28 cellular contexts compared by ENCODE assay signal in the genomic region with DNA sequence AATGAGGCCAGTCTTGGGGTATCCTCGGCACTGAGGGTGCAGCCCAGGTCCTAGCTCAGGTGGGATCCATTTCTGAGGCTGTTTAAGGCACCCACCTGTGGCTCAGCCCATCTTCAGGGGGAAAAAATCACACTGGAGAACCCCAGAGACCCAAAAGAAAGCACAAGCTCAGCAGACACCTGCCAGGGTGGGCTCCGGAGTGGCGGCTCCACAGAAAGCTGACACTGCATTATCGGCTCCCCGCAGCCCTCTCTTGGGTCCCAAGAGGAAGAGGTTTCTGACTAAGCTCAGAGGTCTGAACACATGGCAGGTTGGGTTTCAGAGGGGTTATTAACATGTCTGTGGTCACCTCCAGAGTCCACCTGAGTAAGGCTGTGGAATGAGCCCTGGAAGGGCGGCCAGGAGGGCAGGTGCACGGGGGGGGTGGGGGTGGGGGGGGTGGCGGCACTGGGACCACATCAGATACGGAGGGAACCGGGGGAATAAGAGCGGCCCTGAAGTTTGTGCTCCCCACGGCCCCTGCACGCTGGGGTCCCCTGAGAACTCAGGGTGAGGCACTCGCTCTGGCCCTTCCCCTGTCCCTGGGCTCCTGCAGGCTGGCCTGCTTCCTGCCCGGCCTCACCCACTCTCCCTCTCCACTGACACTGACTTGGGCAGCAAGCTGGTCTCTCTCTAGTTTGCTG.
DNase-seq lines count a peak whose midpoint lies in the region; ATAC-seq and TF ChIP-seq lines count a peak whose summit lies in the region.
"Had no signal": no experiment of that assay in that cellular context is flagged by ENCODE, and none has a peak within 500 bp of the region (broad histone marks: within the 10 kb centered on the region; RNA-seq: fewer than 3 reads in every experiment).

No MANE protein-coding gene starts in this region.

- H2AK9ac ChIP-seq in IMR-90 (replicated peaks; ENCODE audit: low read depth, low read length, poor library complexity), result no peak overlapping the region

- no peak overlapping the region for H3K14ac ChIP-seq in IMR-90 (replicated peaks; ENCODE audit: low read depth, low read length)

- H3K4me2 ChIP-seq in IMR-90 (ENCODE audit: low read depth, low read length), result no peak overlapping the region

- H2AFZ ChIP-seq in IMR-90 (replicated peaks; ENCODE audit: low read length, poor library complexity), result peak overlapping the region; percentile 43

- H4K91ac ChIP-seq in IMR-90 (ENCODE audit: insufficient read depth, low read depth, low read length), result no peak overlapping the region

- no peak for TF ChIP-seq RAD21 in IMR-90 (IDR thresholded peaks at IDR 0.05; ENCODE audit: low read length)

- H3K23ac ChIP-seq in IMR-90 (ENCODE audit: low read depth, low read length), result no peak overlapping the region

- in situ Hi-C loops in IMR-90 (cut with MboI; ENCODE audit: low sequenced_read_pairs), result no loop called here

- H4K20me1 ChIP-seq in IMR-90 (ENCODE audit: insufficient read depth, low read length), result peaks cover 34% of the 10 kb centered on the region

- H3K27me3 ChIP-seq in IMR-90 (ENCODE audit: control insufficient read depth, insufficient read depth, low read length) (no peaks in the 10 kb centered on the region), endodermal cell (ENCODE audit: control insufficient read depth, insufficient read depth, low read length, poor library complexity, severe bottlenecking) (no peaks in the 10 kb centered on the region)
- H3K27me3 ChIP-seq: brain microvascular endothelial cell, colonic mucosa, heart left ventricle, SJCRH30 had no signal

- no peak for ATAC-seq in IMR-90 (ENCODE audit: low read depth)
- no peak for ATAC-seq in HG02970 (IDR thresholded peaks at IDR 0.05; ENCODE audit: low FRiP score, unreplicated experiment)
- ATAC-seq in stimulated activated naive CD8-positive, alpha-beta T cell treated with anti-CD3 and anti-CD28 coated beads, Interleukin-15, amount 100 ng/mL, for 72 hours, result no peak
- ATAC-seq: esophagus mucosa, heart left ventricle had no signal

- peaks cover 16% of the 10 kb centered on the region for H3K9me1 ChIP-seq in IMR-90 (ENCODE audit: insufficient read depth, low read length)

- TF ChIP-seq POLR2A in IMR-90 (IDR thresholded peaks at IDR 0.05; ENCODE audit: low read depth, low read length), result no peak

- no peak overlapping the region for H2BK20ac ChIP-seq in IMR-90 (ENCODE audit: low read depth, low read length)

- H2BK5ac ChIP-seq in IMR-90 (ENCODE audit: low read depth, low read length, poor library complexity, severe bottlenecking), result no peak overlapping the region

- peaks cover 0 to 27% of the 10 kb centered on the region in 2 experiments; a peak in 2 of 4 replicates for H3K79me1 ChIP-seq in IMR-90 (ENCODE audit: low read depth in 1 of 2, low read length in 2 of 2)

- no peak overlapping the region for H2AK5ac ChIP-seq in IMR-90 (ENCODE audit: low read depth, low read length)

- H3K4me3 Mint-ChIP-seq in endodermal cell, result no peak overlapping the region
- no peak overlapping the region for H3K4me3 Mint-ChIP-seq in nephron progenitor cell
- no peak overlapping the region for H3K4me3 Mint-ChIP-seq in stimulated activated naive CD8-positive, alpha-beta T cell treated with anti-CD3 and anti-CD28 coated beads, Interleukin-15, amount 100 ng/mL, for 72 hours
- H3K4me3 Mint-ChIP-seq: IgD-negative memory B cell, naive B cell had no signal

- no peak overlapping the region for H4K8ac ChIP-seq in IMR-90 (ENCODE audit: low read depth in 2 of 2, low read length in 2 of 2)

- H3K4me3 ChIP-seq in IMR-90 (ENCODE audit: insufficient read depth, low read depth, low read length), result no peak overlapping the region
- no peak overlapping the region for H3K4me3 ChIP-seq in endodermal cell (ENCODE audit: low read length)
- H3K4me3 ChIP-seq: colonic mucosa, heart left ventricle, SJCRH30 had no signal

- H2BK120ac ChIP-seq in IMR-90 (ENCODE audit: low read depth, low read length), result no peak overlapping the region

- H3K4ac ChIP-seq in IMR-90 (ENCODE audit: low read depth, low read length), result no peak overlapping the region

- H3K4me1 ChIP-seq in IMR-90 (ENCODE audit: control insufficient read depth, insufficient read depth, low read length) (peaks cover 17% of the 10 kb centered on the region), endodermal cell (ENCODE audit: control insufficient read depth, insufficient read depth, low read length) (no peaks in the 10 kb centered on the region)

- H3K27ac Mint-ChIP-seq in endodermal cell, result no peak overlapping the region
- H3K27ac Mint-ChIP-seq in nephron progenitor cell, result peak overlapping the region; percentile 59
- no peak overlapping the region for H3K27ac Mint-ChIP-seq in stimulated activated naive CD8-positive, alpha-beta T cell treated with anti-CD3 and anti-CD28 coated beads, Interleukin-15, amount 100 ng/mL, for 72 hours
- H3K27ac Mint-ChIP-seq: IgD-negative memory B cell had no signal

- no peaks in the 10 kb centered on the region for H3K9me3 ChIP-seq in IMR-90 (ENCODE audit: control insufficient read depth, insufficient read depth, low read length)
- no peaks in the 10 kb centered on the region for H3K9me3 ChIP-seq in endodermal cell (ENCODE audit: control insufficient read depth, low read length)
- H3K9me3 ChIP-seq: colonic mucosa, heart left ventricle, SJCRH30 had no signal

- H3K9ac ChIP-seq in IMR-90 (ENCODE audit: low read depth, low read length) (no peak overlapping the region), endodermal cell (ENCODE audit: extremely low read depth, low read length, poor library complexity, severe bottlenecking) (no peak overlapping the region)

- intact Hi-C loops in IMR-90 (cut with micrococcal nuclease), result no loop called here

- no TSS peak for BruUV-seq in IMR-90 (replicated peaks; lab: Mats Ljungman, UMichigan)

- H3K27ac ChIP-seq in IMR-90 (ENCODE audit: insufficient read depth, low read length), result no peak overlapping the region
- H3K27ac ChIP-seq in endodermal cell (ENCODE audit: low read depth, low read length), result no peak overlapping the region
- H3K27ac ChIP-seq: brain microvascular endothelial cell, colonic mucosa, SJCRH30 had no signal

- POLR2A ChIA-PET in IMR-90 (lab: Charles Lee; ENCODE audit: unreplicated experiment), result no interaction called here

- dilution Hi-C loops in IMR-90 (cut with HindIII; ENCODE audit: low sequenced_read_pairs, unreplicated experiment), result no loop called here

- H3K27me3 Mint-ChIP-seq in endodermal cell (ENCODE audit: insufficient read depth) (no peaks in the 10 kb centered on the region), nephron progenitor cell (ENCODE audit: low read depth, poor library complexity) (peaks cover 13% of the 10 kb centered on the region)
- no peaks in the 10 kb centered on the region for H3K27me3 Mint-ChIP-seq in stimulated activated naive CD8-positive, alpha-beta T cell treated with anti-CD3 and anti-CD28 coated beads, Interleukin-15, amount 100 ng/mL, for 72 hours
- H3K27me3 Mint-ChIP-seq: IgD-negative memory B cell, naive B cell had no signal

- H3K36me3 ChIP-seq in IMR-90 (ENCODE audit: control insufficient read depth, insufficient read depth, low read length) (peaks cover 38% of the 10 kb centered on the region), endodermal cell (ENCODE audit: control insufficient read depth, insufficient read depth, low read length) (no peaks in the 10 kb centered on the region)
- H3K36me3 ChIP-seq: SJCRH30 had no signal

- H3K4me1 Mint-ChIP-seq in endodermal cell (peaks cover 4% of the 10 kb centered on the region), nephron progenitor cell (peaks cover 48% of the 10 kb centered on the region)
- H3K4me1 Mint-ChIP-seq in stimulated activated naive CD8-positive, alpha-beta T cell treated with anti-CD3 and anti-CD28 coated beads, Interleukin-15, amount 100 ng/mL, for 72 hours, result peaks cover 9% of the 10 kb centered on the region

- CTCF ChIA-PET in IMR-90 (lab: Yijun Ruan, JAX), result no interaction called here

- peaks cover 11% of the 10 kb centered on the region for H3K36me3 Mint-ChIP-seq in endodermal cell (ENCODE audit: low read depth)
- peaks cover 13% of the 10 kb centered on the region for H3K36me3 Mint-ChIP-seq in nephron progenitor cell (ENCODE audit: low read depth)
- H3K36me3 Mint-ChIP-seq: IgD-negative memory B cell had no signal

- H3K9me3 Mint-ChIP-seq in endodermal cell (no peaks in the 10 kb centered on the region), nephron progenitor cell (no peaks in the 10 kb centered on the region)
- no peaks in the 10 kb centered on the region for H3K9me3 Mint-ChIP-seq in stimulated activated naive CD8-positive, alpha-beta T cell treated with anti-CD3 and anti-CD28 coated beads, Interleukin-15, amount 100 ng/mL, for 72 hours
- H3K9me3 Mint-ChIP-seq: IgD-negative memory B cell, naive B cell had no signal

- no peak overlapping the region for H3K56ac ChIP-seq in IMR-90 (ENCODE audit: extremely low read depth, insufficient read depth, low read length)

- no peak overlapping the region for H3K18ac ChIP-seq in IMR-90 (ENCODE audit: low read depth, low read length)

- no peak overlapping the region for H2BK15ac ChIP-seq in IMR-90 (ENCODE audit: low read depth, low read length)

- peak; percentile 13 for DNase-seq in NCI-H2171 treated with DMSO at 0.1 percent for 48 hours (lab: John Stamatoyannopoulos, UW)
- DNase-seq in NCI-H2171 (lab: John Stamatoyannopoulos, UW), result no peak
- no peak for DNase-seq in IMR-90
- peak; percentile 41 for DNase-seq in endodermal cell
- no peak for DNase-seq in nephron progenitor cell
- no peak for DNase-seq in middle frontal gyrus (ENCODE audit: extremely low spot score, low spot score)
- no peak for DNase-seq in stimulated activated naive CD8-positive, alpha-beta T cell treated with anti-CD3 and anti-CD28 coated beads, Interleukin-15, amount 100 ng/mL, for 72 hours
- DNase-seq: activated CD4-positive, alpha-beta T cell treated with anti-CD3 and anti-CD28 coated beads, Interleukin-2, amount 50 U/mL, for 4 hours; activated CD4-positive, CD25-positive, alpha-beta regulatory T cell; activated naive CD4-positive, alpha-beta T cell treated with anti-CD3 and anti-CD28 coated beads, Interleukin-2, amount 50 U/mL, for 16 hours; AML-193; amniotic stem cell; brain microvascular endothelial cell; colonic mucosa; DMS153; foreskin fibroblast; mesenchymal stem cell; naive B cell; NCI-H2029; small intestine; stimulated activated CD4-positive, alpha-beta T cell treated with anti-CD3 and anti-CD28 coated beads, Interleukin-1b, Interleukin-23, amount 100 ng/mL, for 48 hours; stimulated activated CD8-positive, alpha-beta memory T cell treated with anti-CD3 and anti-CD28 coated beads, Interleukin-4, amount 100 ng/mL, for 48 hours; trophoblast cell had no signal

- TF ChIP-seq CTCF in IMR-90 (conservative IDR thresholded peaks at IDR 0.05; ENCODE audit: low read depth, low read length) (no peak), endodermal cell (conservative IDR thresholded peaks at IDR 0.05) (no peak), nephron progenitor cell (IDR thresholded peaks at IDR 0.05) (no peak)

- WGBS in IMR-90 (ENCODE audit: extremely low coverage in 2 of 2, insufficient read length in 1 of 2), 2 experiments, result no CpG with 5 or more reads among the region's 15 CpGs
- 93 to 94% methylated on average over 7 to 15 of the region's 15 CpGs for WGBS in endodermal cell (ENCODE audit: insufficient coverage in 1 of 2, insufficient read length in 1 of 2), 2 experiments

- H4K5ac ChIP-seq in IMR-90 (ENCODE audit: low read depth, low read length), result no peak overlapping the region

TF ChIP-seq in IMR-90, 13 proteins besides CTCF, POLR2A, EP300 and RAD21 (continues in another document):
- no peak for TF ChIP-seq RFX5 (IDR thresholded peaks at IDR 0.05; ENCODE audit: low read depth, low read length)

Comparison
In these comparisons a context has a peak if more than half of its experiments do, and no peak if none do; other contexts are left out.
1. DNase-seq: peak in NCI-H2171 treated with DMSO at 0.1 percent for 48 hours (single experiment) and endodermal cell (single experiment); none in NCI-H2171 (single experiment), IMR-90 (single experiment), nephron progenitor cell (single experiment), middle frontal gyrus (single experiment) and stimulated activated naive CD8-positive, alpha-beta T cell treated with anti-CD3 and anti-CD28 coated beads, Interleukin-15, amount 100 ng/mL, for 72 hours (0 of 2).